ENCODE assay signal across 35 cellular contexts in the genomic region with DNA sequence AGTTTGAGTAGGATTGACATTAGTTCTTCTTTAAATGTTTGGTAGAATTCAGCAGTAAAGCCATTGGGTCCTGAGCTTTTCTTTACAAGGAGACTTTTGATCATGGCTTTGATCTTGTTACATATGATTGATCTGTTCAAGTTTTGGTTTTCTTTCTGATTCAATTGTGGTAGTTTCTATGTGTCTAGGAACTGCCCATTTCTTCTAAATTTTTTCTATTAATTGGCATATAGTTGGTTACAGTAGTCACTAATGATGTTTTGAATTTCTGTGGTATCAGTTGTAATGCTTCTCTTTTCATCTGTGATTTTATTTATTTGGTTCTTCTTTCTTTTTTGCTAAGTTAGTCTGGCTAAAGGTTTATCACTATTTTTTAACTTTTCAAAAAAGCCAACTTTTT.
"Had no signal": no experiment of that assay in that cellular context is flagged by ENCODE, and none has a peak within 500 bp of the region (broad histone marks: within the 10 kb centered on the region; RNA-seq: fewer than 3 reads in every experiment).

No MANE protein-coding gene starts in this region.

- H3K36me3 ChIP-seq: MG63 had no signal

- H3K4me2 ChIP-seq: KMS-11 had no signal

- H3K27ac ChIP-seq: KMS-11 had no signal

- H3K4me3 ChIP-seq: MG63 had no signal

- H3K9ac ChIP-seq: KMS-11 had no signal

- H3K9me3 ChIP-seq: MG63 had no signal

- H3K27me3 ChIP-seq: MG63 had no signal

- DNase-seq: Karpas-422, Kasumi-1, KG1, MG63, MM.1S, MV-4-11, NCI-H1048, NCI-H1092, NCI-H1092 treated with DMSO at 0.1 percent for 48 hours, NCI-H1105, NCI-H1105 treated with DMSO at 0.1 percent for 48 hours, NCI-H1417, NCI-H1417 treated with DMSO at 0.1 percent for 48 hours, NCI-H1436, NCI-H1436 treated with DMSO at 0.1 percent for 48 hours, NCI-H146, NCI-H1694, NCI-H1694 treated with DMSO at 0.1 percent for 48 hours, NCI-H187, NCI-H187 treated with DMSO at 0.1 percent for 48 hours, NCI-H1930, NCI-H2029, NCI-H2029 treated with DMSO at 0.1 percent for 48 hours, NCI-H2081, NCI-H2081 treated with DMSO at 0.1 percent for 48 hours, NCI-H2107, NCI-H2171, NCI-H2227 treated with DMSO at 0.1 percent for 48 hours, NCI-H226, NCI-H345, NCI-H446, NCI-H446 treated with DMSO at 0.1 percent for 48 hours, NCI-H510A, NCI-H510A treated with DMSO at 0.1 percent for 48 hours had no signal
